Comparison of ENCODE assay signal across 1 cellular context in genomic region chr11:108467091-108467823, GRCh38.
TF ChIP-seq lines count a peak whose summit lies in the region.

C11orf65 (minus strand) TSS chr11:108467529; CDS start chr11:108461559, 5,970 bp downstream.

TF ChIP-seq in K562, 482 proteins besides CTCF, POLR2A, EP300 and RAD21 (continued from another document and continues in another):
- no peak for TF ChIP-seq ZHX1 (conservative IDR thresholded peaks at IDR 0.05; ENCODE audit: low read length)
- no peak for TF ChIP-seq ERF (CRISPR knock-in tag; IDR thresholded peaks at IDR 0.05)
- TF ChIP-seq ZNF785 (CRISPR knock-in tag; IDR thresholded peaks at IDR 0.05), result no peak
- TF ChIP-seq GTF2E2 (tag; IDR thresholded peaks at IDR 0.05), result peak; percentile 96
- TF ChIP-seq FIP1L1 (IDR thresholded peaks at IDR 0.05; ENCODE audit: low read depth, low read length, poor library complexity, severe bottlenecking), result no peak
- TF ChIP-seq CTBP1 (IDR thresholded peaks at IDR 0.05; ENCODE audit: borderline replicate concordance), result 0 out of 2 replicates have a peak, but pooled peaks have one; percentile 67
- TF ChIP-seq BRF2 (IDR thresholded peaks at IDR 0.05; ENCODE audit: borderline replicate concordance, insufficient read depth, insufficient read length), result no peak
- no peak for TF ChIP-seq MAFF (IDR thresholded peaks at IDR 0.05; ENCODE audit: low read length)
- TF ChIP-seq ZNF146 (CRISPR knock-in tag; IDR thresholded peaks at IDR 0.05; ENCODE audit: unreplicated experiment), result no peak
- TF ChIP-seq ETS2 (tag; IDR thresholded peaks at IDR 0.05; ENCODE audit: borderline replicate concordance, poor library complexity, severe bottlenecking), result no peak
- no peak for TF ChIP-seq NCOA4 (IDR thresholded peaks at IDR 0.05; ENCODE audit: partially characterized antibody)
- TF ChIP-seq NR2F6 (CRISPR knock-in tag; IDR thresholded peaks at IDR 0.05), result no peak
- peak; percentile 90 for TF ChIP-seq ZBTB40 (IDR thresholded peaks at IDR 0.05)
- 0 out of 2 replicates have a peak, but pooled peaks have one; percentile 45 for TF ChIP-seq ZBTB40 (CRISPR knock-in tag; IDR thresholded peaks at IDR 0.05)
- no peak for TF ChIP-seq PHB (CRISPR knock-in tag; IDR thresholded peaks at IDR 0.05)
- 0 out of 2 replicates have a peak, but pooled peaks have one; percentile 29 for TF ChIP-seq CBX5 (IDR thresholded peaks at IDR 0.05; ENCODE audit: borderline replicate concordance, low read depth)
- peak; percentile 94 for TF ChIP-seq CREB1 (IDR thresholded peaks at IDR 0.05)
- peak; percentile 95 for TF ChIP-seq CREB1 (CRISPR knock-in tag; IDR thresholded peaks at IDR 0.05)
- TF ChIP-seq CCNT2 (IDR thresholded peaks at IDR 0.05; ENCODE audit: borderline replicate concordance, extremely low read depth, insufficient read length, low read depth, low read length), result peak; percentile 33
- 0 out of 2 replicates have a peak, but pooled peaks have one; percentile 31 for TF ChIP-seq ATF4 (CRISPR knock-in tag; IDR thresholded peaks at IDR 0.05)
- peak; percentile 57 for TF ChIP-seq SOX6 (IDR thresholded peaks at IDR 0.05)
- no peak for TF ChIP-seq TARDBP (IDR thresholded peaks at IDR 0.05)
- TF ChIP-seq RBFOX2 (IDR thresholded peaks at IDR 0.05; ENCODE audit: low read depth, low read length), result peak; percentile 92
- no peak for TF ChIP-seq ATF6 (CRISPR knock-in tag; IDR thresholded peaks at IDR 0.05)
- TF ChIP-seq TSHZ1 (CRISPR knock-in tag; IDR thresholded peaks at IDR 0.05), result no peak
- TF ChIP-seq ZC3H8 (IDR thresholded peaks at IDR 0.05), result 0 out of 2 replicates have a peak, but pooled peaks have one; percentile 47
- TF ChIP-seq ATF7 (IDR thresholded peaks at IDR 0.05), result peak; percentile 99
- TF ChIP-seq DEAF1 (CRISPR knock-in tag; IDR thresholded peaks at IDR 0.05), result no peak
- TF ChIP-seq ELF1 (tag; IDR thresholded peaks at IDR 0.05), result no peak
- TF ChIP-seq ELK1 (CRISPR knock-in tag; IDR thresholded peaks at IDR 0.05), result no peak
- TF ChIP-seq MBD2 (IDR thresholded peaks at IDR 0.05; ENCODE audit: borderline replicate concordance, low read depth), result peak; percentile 85
- TF ChIP-seq CC2D1A (IDR thresholded peaks at IDR 0.05), result peak; percentile 82
